Comparison of ENCODE assay signal across 1 cellular context in genomic region chr9:124077915-124078572, GRCh38.
A peak's percentile ranks its signal among the peaks of the same experiment; 100 is the strongest.
TF ChIP-seq lines count a peak whose summit lies in the region.

No MANE protein-coding gene starts in this region.

TF ChIP-seq in SK-N-SH, 30 proteins besides CTCF, POLR2A, EP300 and RAD21 (continued from another document):
- TF ChIP-seq REST (IDR thresholded peaks at IDR 0.05; ENCODE audit: low read depth, low read length) (no peak), TCF12 (IDR thresholded peaks at IDR 0.05) (peak; percentile 40), FOXJ3 (CRISPR knock-in tag; IDR thresholded peaks at IDR 0.05) (no peak), RXRA (IDR thresholded peaks at IDR 0.05; ENCODE audit: borderline replicate concordance, low read depth) (no peak), USF1 (IDR thresholded peaks at IDR 0.05; ENCODE audit: borderline replicate concordance, low read depth) (no peak), TAF1 (IDR thresholded peaks at IDR 0.05; ENCODE audit: borderline replicate concordance, low read depth, low read length) (no peak), JUND (IDR thresholded peaks at IDR 0.05) (no peak), TEAD4 (IDR thresholded peaks at IDR 0.05; ENCODE audit: borderline replicate concordance, insufficient read depth) (no peak), NFIC (IDR thresholded peaks at IDR 0.05; ENCODE audit: borderline replicate concordance) (0 out of 2 replicates have a peak, but pooled peaks have one; percentile 37), POLR2AphosphoS5 (IDR thresholded peaks at IDR 0.05; ENCODE audit: low read depth, low read length) (no peak), RCOR1 (IDR thresholded peaks at IDR 0.05; ENCODE audit: low read length) (no peak), YY1 (IDR thresholded peaks at IDR 0.05; ENCODE audit: low read depth) (no peak), EZH2phosphoT487 (IDR thresholded peaks at IDR 0.05; ENCODE audit: borderline replicate concordance, low read depth) (no peak), PBX3 (IDR thresholded peaks at IDR 0.05) (no peak; the same call in 1 of the 2 replicates), USF2 (IDR thresholded peaks at IDR 0.05; ENCODE audit: borderline replicate concordance, low read depth, low read length) (no peak), SMC3 (IDR thresholded peaks at IDR 0.05; ENCODE audit: low read depth, low read length) (no peak), FOSL2 (IDR thresholded peaks at IDR 0.05; ENCODE audit: borderline replicate concordance, low read depth) (peak; percentile 16; the same call in 1 of the 2 replicates), CHD2 (IDR thresholded peaks at IDR 0.05; ENCODE audit: low read length, partially characterized antibody) (no peak), MXI1 (IDR thresholded peaks at IDR 0.05; ENCODE audit: low read depth, low read length) (no peak)
